Comparison of ENCODE assay signal across 8 cellular contexts in the genomic region with DNA sequence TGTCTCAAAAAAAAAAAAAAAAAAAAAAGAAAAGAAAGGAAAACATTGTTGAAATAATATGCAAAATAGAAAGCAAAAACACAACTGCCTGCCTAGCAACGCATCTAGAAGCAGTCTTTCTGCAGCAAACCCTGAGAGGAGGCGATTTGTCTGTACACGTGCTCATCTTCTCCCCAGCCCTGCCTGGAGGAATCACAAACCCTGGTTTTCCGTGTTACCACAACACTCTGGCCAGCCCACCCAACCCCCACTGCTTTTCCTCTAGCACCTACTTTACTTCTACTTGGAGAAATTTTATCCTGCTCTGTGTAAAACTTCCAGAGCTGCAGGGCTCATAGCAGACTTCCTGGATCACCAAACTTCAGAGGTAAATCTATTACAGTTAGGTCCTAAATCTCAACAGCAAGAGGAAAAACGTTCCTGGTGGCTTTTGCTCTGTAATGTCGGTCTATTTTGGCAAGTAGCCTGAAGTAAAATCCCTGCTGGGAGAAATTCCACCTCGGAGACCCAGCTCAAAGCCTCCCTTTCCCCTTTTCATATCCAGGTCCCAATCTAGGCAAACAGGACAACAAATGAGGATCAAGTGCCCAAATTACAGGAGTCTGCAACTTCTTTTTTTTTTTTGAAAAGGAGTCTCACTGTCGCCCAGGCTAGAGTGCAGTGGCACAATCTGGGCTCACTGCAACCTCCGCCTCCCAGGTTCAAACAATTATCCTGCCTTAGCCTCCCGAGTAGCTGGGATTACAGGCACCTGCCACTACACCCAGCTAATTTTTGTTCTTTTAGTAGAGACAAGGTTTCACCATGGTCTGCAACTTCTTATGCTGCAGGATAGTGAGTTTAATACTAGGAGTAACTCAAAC.
DNase-seq lines count a peak whose midpoint lies in the region; ATAC-seq and TF ChIP-seq lines count a peak whose summit lies in the region.

No MANE protein-coding gene starts in this region.

- H3K4me3 Mint-ChIP-seq in CD4-positive, alpha-beta T cell: no peak overlapping the region

- H3K4me1 Mint-ChIP-seq in CD4-positive, alpha-beta T cell (ENCODE audit: low read depth): no peaks in the 10 kb centered on the region

- no peak overlapping the region for H3K27ac ChIP-seq in CD4-positive, alpha-beta T cell (ENCODE audit: low read depth, low read length)

- H3K27ac Mint-ChIP-seq in CD4-positive, alpha-beta T cell: no peak overlapping the region

- TF ChIP-seq CTCF in BE2C (IDR thresholded peaks at IDR 0.05; ENCODE audit: low read depth, low read length): no peak
- no peak for TF ChIP-seq CTCF in omental fat pad (IDR thresholded peaks at IDR 0.05)
- TF ChIP-seq CTCF in CD4-positive, alpha-beta T cell (IDR thresholded peaks at IDR 0.05): no peak

- H3K27me3 Mint-ChIP-seq in CD4-positive, alpha-beta T cell: no peaks in the 10 kb centered on the region

- H3K27me3 ChIP-seq in BE2C: no peaks in the 10 kb centered on the region
- H3K27me3 ChIP-seq in CD4-positive, alpha-beta T cell (ENCODE audit: control insufficient read depth, insufficient read depth, low read length): no peaks in the 10 kb centered on the region

- no peaks in the 10 kb centered on the region for H3K36me3 Mint-ChIP-seq in CD4-positive, alpha-beta T cell (ENCODE audit: low read depth)

- peak; percentile 72 for ATAC-seq in SK-N-SH treated with all-trans-retinoic acid at 6 μM for 48 hours
- ATAC-seq in Right ventricle myocardium superior (ENCODE audit: poor library complexity): peak; percentile 49
- peak; percentile 73 for ATAC-seq in omental fat pad (ENCODE audit: low FRiP score)
- no peak for ATAC-seq in GM19455 (IDR thresholded peaks at IDR 0.05; ENCODE audit: unreplicated experiment)
- ATAC-seq in HG02970 (IDR thresholded peaks at IDR 0.05; ENCODE audit: low FRiP score, unreplicated experiment): no peak
- no peak for ATAC-seq in CD4-positive, alpha-beta T cell (ENCODE audit: poor library complexity)

- H3K4me3 ChIP-seq in BE2C (ENCODE audit: low read depth, low read length): no peak overlapping the region

- intact Hi-C loops in Right ventricle myocardium superior (cut with DNase I): no loop called here
- intact Hi-C loops in CD4-positive, alpha-beta T cell (cut with DNase I, micrococcal nuclease): no loop called here

- H3K9me3 Mint-ChIP-seq in CD4-positive, alpha-beta T cell: no peaks in the 10 kb centered on the region

- POLR2A ChIA-PET in CD4-positive, alpha-beta T cell (lab: Charles Lee): no interaction called here

- CTCF ChIA-PET in CD4-positive, alpha-beta T cell (lab: Charles Lee): no interaction called here

- no peaks in the 10 kb centered on the region for H3K36me3 ChIP-seq in BE2C

- no peaks in the 10 kb centered on the region for H3K4me1 ChIP-seq in BE2C

- no peaks in the 10 kb centered on the region for H3K9me3 ChIP-seq in BE2C
- no peaks in the 10 kb centered on the region for H3K9me3 ChIP-seq in CD4-positive, alpha-beta T cell (ENCODE audit: control insufficient read depth, low read length)

- DNase-seq in BE2C: peak; percentile 13
- no peak for DNase-seq in Right ventricle myocardium superior
- DNase-seq in omental fat pad (ENCODE audit: low spot score): no peak
- DNase-seq in stimulated activated CD4-positive, alpha-beta T cell treated with anti-CD3 and anti-CD28 coated beads, Interleukin-2, amount 100 ng/mL, for 24 hours: no peak
- no peak for DNase-seq in CD4-positive, alpha-beta T cell

TF ChIP-seq in SK-N-SH treated with all-trans-retinoic acid at 6 μM for 48 hours, 23 proteins besides CTCF, POLR2A, EP300 and RAD21:
- TF ChIP-seq ZNF565 (CRISPR knock-in tag; conservative IDR thresholded peaks at IDR 0.05; ENCODE audit: low read depth): no peak
- no peak for TF ChIP-seq ISL1 (CRISPR knock-in tag; IDR thresholded peaks at IDR 0.05)
- TF ChIP-seq, protein P1, sequence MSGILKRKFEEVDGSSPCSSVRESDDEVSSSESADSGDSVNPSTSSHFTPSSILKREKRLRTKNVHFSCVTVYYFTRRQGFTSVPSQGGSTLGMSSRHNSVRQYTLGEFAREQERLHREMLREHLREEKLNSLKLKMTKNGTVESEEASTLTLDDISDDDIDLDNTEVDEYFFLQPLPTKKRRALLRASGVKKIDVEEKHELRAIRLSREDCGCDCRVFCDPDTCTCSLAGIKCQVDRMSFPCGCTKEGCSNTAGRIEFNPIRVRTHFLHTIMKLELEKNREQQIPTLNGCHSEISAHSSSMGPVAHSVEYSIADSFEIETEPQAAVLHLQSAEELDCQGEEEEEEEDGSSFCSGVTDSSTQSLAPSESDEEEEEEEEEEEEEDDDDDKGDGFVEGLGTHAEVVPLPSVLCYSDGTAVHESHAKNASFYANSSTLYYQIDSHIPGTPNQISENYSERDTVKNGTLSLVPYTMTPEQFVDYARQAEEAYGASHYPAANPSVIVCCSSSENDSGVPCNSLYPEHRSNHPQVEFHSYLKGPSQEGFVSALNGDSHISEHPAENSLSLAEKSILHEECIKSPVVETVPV (CRISPR knock-in tag; IDR thresholded peaks at IDR 0.05): no peak
- TF ChIP-seq ZFP3 (CRISPR knock-in tag; IDR thresholded peaks at IDR 0.05): no peak
- TF ChIP-seq GLIS3 (CRISPR knock-in tag; IDR thresholded peaks at IDR 0.05): no peak

Comparison
In these comparisons a context has a peak if more than half of its experiments do, and no peak if none do; other contexts are left out.
1. ATAC-seq: peak in SK-N-SH treated with all-trans-retinoic acid at 6 μM for 48 hours (single experiment), Right ventricle myocardium superior (single experiment) and omental fat pad (single experiment); none in GM19455 (single experiment), HG02970 (single experiment) and CD4-positive, alpha-beta T cell (single experiment).